1 cellular context compared by ENCODE assay signal in genomic region chr12:57774634-57775033, GRCh38. TPM values are rescaled to one million over a fixed set of nuclear protein-coding genes. Genes with fewer than 3 reads are reported as not detected.
"Had no signal": no experiment of that assay in that cellular context is flagged by ENCODE, and none has a peak within 500 bp of the region (broad histone marks: within the 10 kb centered on the region; RNA-seq: fewer than 3 reads in every experiment).

No MANE protein-coding gene starts in this region.

RNA-seq across cellular contexts. Expression of gene CYP27B1, which starts 7.8 kb away (rescaled TPM):
- polyA plus RNA-seq: naive thymus-derived CD8-positive, alpha-beta T cell had no signal
